9 cellular contexts compared by ENCODE assay signal in the genomic region with DNA sequence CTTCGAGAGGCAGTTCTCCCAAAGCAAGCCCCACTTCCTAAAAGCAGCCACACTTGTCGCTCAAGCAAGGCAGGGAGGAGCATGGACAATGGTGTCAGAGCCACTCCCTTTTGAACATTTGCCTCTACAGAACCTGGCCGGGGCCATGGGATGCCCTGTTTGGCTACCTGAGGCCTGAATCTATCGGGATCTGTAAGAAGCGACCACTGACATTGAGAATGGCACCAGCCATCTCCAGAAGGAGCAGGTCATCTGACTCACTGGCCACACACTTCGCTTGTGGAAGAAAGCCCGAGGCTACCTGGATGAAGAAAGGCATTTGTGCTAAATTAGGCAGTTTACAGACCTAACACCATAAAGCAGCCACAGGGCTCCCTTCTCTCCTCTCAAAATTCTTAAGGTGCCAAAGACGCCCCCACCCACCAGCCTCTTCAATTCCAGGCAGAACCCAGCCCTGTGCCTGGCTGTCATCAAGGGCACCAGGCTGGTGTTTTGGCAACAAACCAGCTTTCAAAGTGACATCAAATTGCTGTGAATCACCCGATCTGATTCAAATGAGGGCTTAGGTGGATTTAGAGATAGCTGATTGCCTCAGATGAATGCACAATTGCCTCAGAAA.
DNase-seq lines count a peak whose midpoint lies in the region; ATAC-seq and TF ChIP-seq lines count a peak whose summit lies in the region.
"Had no signal": no experiment of that assay in that cellular context is flagged by ENCODE, and none has a peak within 500 bp of the region (broad histone marks: within the 10 kb centered on the region; RNA-seq: fewer than 3 reads in every experiment).

No MANE protein-coding gene starts in this region.

- H3K4me3 ChIP-seq in dorsolateral prefrontal cortex (no peak overlapping the region), gastrocnemius medialis (no peak overlapping the region), foreskin fibroblast (ENCODE audit: low read depth in 1 of 2, low read length in 2 of 2) (no peak overlapping the region)

- H3K36me3 ChIP-seq in KOPT-K1 (ENCODE audit: insufficient read depth, low read length) = no peaks in the 10 kb centered on the region
- no peaks in the 10 kb centered on the region for H3K36me3 ChIP-seq in gastrocnemius medialis

- intact Hi-C loops in dorsolateral prefrontal cortex (cut with DNase I) = loop anchor here in 1 of 2 donors (10.0 kb wide), 1 partner anchor 106 kb away; a partner anchor contains a TSS
- intact Hi-C loops in gastrocnemius medialis (cut with DNase I; ENCODE audit: low total_unique reads) = loop anchor here (5.0 kb wide), 2 partner anchors 103 to 177 kb away; a partner anchor contains a TSS

- DNase-seq in NCI-H2196 (lab: John Stamatoyannopoulos, UW; ENCODE audit: unreplicated experiment) (peak; percentile 21), NCI-H2196 treated with DMSO at 0.1 percent for 48 hours (lab: John Stamatoyannopoulos, UW; ENCODE audit: unreplicated experiment) (no peak), dorsolateral prefrontal cortex (no peak), gastrocnemius medialis (no peak), foreskin fibroblast (no peak)
- no peak for DNase-seq in effector CD8-positive, alpha-beta T cell (lab: John Stamatoyannopoulos, UW)
- DNase-seq: activated CD8-positive, alpha-beta memory T cell treated with anti-CD3 and anti-CD28 coated beads for 24 hours had no signal

- no peak for TF ChIP-seq POLR2A in gastrocnemius medialis (IDR thresholded peaks at IDR 0.05)

- H3K9me3 ChIP-seq in KOPT-K1 (ENCODE audit: insufficient read depth, low read length, poor library complexity, severe bottlenecking) (no peaks in the 10 kb centered on the region), gastrocnemius medialis (no peaks in the 10 kb centered on the region)

- ATAC-seq in gastrocnemius medialis (no peak), GM19023 (IDR thresholded peaks at IDR 0.05; ENCODE audit: unreplicated experiment) (no peak)

- in situ Hi-C loops in gastrocnemius medialis (cut with MboI; ENCODE audit: low sequenced_read_pairs in 4 of 4) = loop anchor here in 1 of 4 donors (10.0 kb wide), 1 partner anchor 106 kb away; a partner anchor contains a TSS

- peaks cover 53 to 70% of the 10 kb centered on the region in 2 donors for H3K4me1 ChIP-seq in gastrocnemius medialis

- no peak for TF ChIP-seq CTCF in dorsolateral prefrontal cortex (IDR thresholded peaks at IDR 0.05 in 54 of 56, conservative IDR thresholded peaks at IDR 0.05 in 2 of 56; ENCODE audit: low read depth in 1 of 56, partially characterized antibody in 56 of 56)
- TF ChIP-seq CTCF in gastrocnemius medialis (IDR thresholded peaks at IDR 0.05 in 4 of 5, conservative IDR thresholded peaks at IDR 0.05 in 1 of 5) = no peak
- no peak for TF ChIP-seq CTCF in foreskin fibroblast (IDR thresholded peaks at IDR 0.05; ENCODE audit: low read depth, low read length)

- H3K27me3 ChIP-seq in dorsolateral prefrontal cortex (peaks cover 0 to 18% (median 0%) of the 10 kb centered on the region in 45 donors), gastrocnemius medialis (no peaks in the 10 kb centered on the region)

- H3K27ac ChIP-seq in KOPT-K1 (ENCODE audit: low read depth, low read length, poor library complexity, severe bottlenecking) = peak overlapping the region; percentile 2
- H3K27ac ChIP-seq in dorsolateral prefrontal cortex = peak overlapping the region in 39 of 59 donors; percentile 5 to 79 (median 49)
- H3K27ac ChIP-seq in gastrocnemius medialis = peak overlapping the region; percentile 88 to 95 (median 92)

Comparison
In these comparisons a context has a peak if more than half of its experiments do, and no peak if none do; other contexts are left out.
1. H3K27ac ChIP-seq: peak in every context shown above with its lines; median percentile 92 in gastrocnemius medialis; 49 in dorsolateral prefrontal cortex; 2 in KOPT-K1.